ENCODE assay signal across 1 cellular context in the genomic region with DNA sequence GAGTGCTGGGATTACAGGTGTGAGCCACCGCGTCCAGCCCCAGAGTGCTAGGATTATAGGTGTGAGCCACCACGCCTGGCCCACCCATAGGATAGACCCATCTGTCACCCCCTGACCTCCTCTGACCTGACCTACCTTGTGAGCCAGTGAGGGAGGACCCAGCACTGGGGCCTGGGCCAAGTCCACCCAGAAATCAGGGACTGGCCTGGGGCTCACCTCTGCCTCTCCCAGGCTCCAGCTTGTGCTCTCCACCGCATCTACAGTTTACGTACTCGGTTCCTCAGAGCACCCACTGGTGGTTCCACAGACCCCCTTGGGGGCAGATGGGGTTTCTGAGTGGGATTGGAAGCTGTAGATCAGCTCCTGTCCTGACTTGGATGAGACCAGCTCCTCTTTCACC.
A peak's percentile ranks its signal among the peaks of the same experiment; 100 is the strongest.
TF ChIP-seq lines count a peak whose summit lies in the region.

No MANE protein-coding gene starts in this region.

TF ChIP-seq in K562, 482 proteins besides CTCF, POLR2A, EP300 and RAD21:
- TF ChIP-seq CHCHD3 (CRISPR knock-in tag; IDR thresholded peaks at IDR 0.05): 0 out of 2 replicates have a peak, but pooled peaks have one; percentile 5
- TF ChIP-seq ZC3H11A (IDR thresholded peaks at IDR 0.05; ENCODE audit: low read depth, low read length): no peak
- peak; percentile 55 for TF ChIP-seq POLR2G (IDR thresholded peaks at IDR 0.05; ENCODE audit: low read depth, low read length)
